ENCODE assay signal across 24 cellular contexts in genomic region chr3:188338081-188338480, GRCh38.
A peak's percentile ranks its signal among the peaks of the same experiment; 100 is the strongest.
DNase-seq lines count a peak whose midpoint lies in the region; ATAC-seq, FAIRE-seq and TF ChIP-seq lines count a peak whose summit lies in the region.
"Had no signal": no experiment of that assay in that cellular context is flagged by ENCODE, and none has a peak within 500 bp of the region (broad histone marks: within the 10 kb centered on the region; RNA-seq: fewer than 3 reads in every experiment).

No MANE protein-coding gene starts in this region.

- DNase-seq in CD8-positive, alpha-beta T cell, result no peak
- DNase-seq in H54 (ENCODE audit: insufficient read length, low spot score) (no peak), osteocyte (ENCODE audit: extremely low spot score, unreplicated experiment) (no peak), kidney (no peak), amniotic stem cell (lab: John Stamatoyannopoulos, UW) (no peak), brain microvascular endothelial cell (no peak)
- DNase-seq: activated CD4-positive, alpha-beta T cell treated with anti-CD3 and anti-CD28 coated beads for 48 hours; activated CD8-positive, alpha-beta memory T cell treated with anti-CD3 and anti-CD28 coated beads, Interleukin-2, amount 50 U/mL, for 48 hours; activated naive CD4-positive, alpha-beta T cell; cerebellar nuclear complex; COR-L47; effector CD8-positive, alpha-beta T cell; left colon; NCI-H1417; NCI-H510A treated with DMSO at 0.1 percent for 48 hours; stimulated activated CD4-positive, alpha-beta T cell treated with anti-CD3 and anti-CD28 coated beads, Interleukin-2, amount 100 ng/mL, for 24 hours; stimulated activated naive CD4-positive, alpha-beta T cell treated with Interleukin-2 at 50 U/mL for 16 hours had no signal

- in situ Hi-C loops in brain microvascular endothelial cell (cut with HindIII; ENCODE audit: low pct_ligation_motif_present, low sequenced_read_pairs), result no loop called here

- no peak for TF ChIP-seq CTCF in CD8-positive, alpha-beta T cell (IDR thresholded peaks at IDR 0.05)
- TF ChIP-seq CTCF in osteocyte (IDR thresholded peaks at IDR 0.05), result no peak
- TF ChIP-seq CTCF in kidney (IDR thresholded peaks at IDR 0.05; ENCODE audit: borderline replicate concordance, extremely low read depth, insufficient read depth), result no peak
- TF ChIP-seq CTCF in brain microvascular endothelial cell (IDR thresholded peaks at IDR 0.05; ENCODE audit: low read depth, low read length, missing control alignments), result no peak

- ATAC-seq in CD8-positive, alpha-beta T cell, result no peak
- no peak for ATAC-seq in activated T-helper 17 cell treated with anti-CD3 and anti-CD28 coated beads, Interleukin-2, amount 50 U/mL, for 72 hours (replicated peaks)
- ATAC-seq: HCT116, left colon had no signal

- H3K36me3 Mint-ChIP-seq in CD8-positive, alpha-beta T cell, result no peaks in the 10 kb centered on the region
- peaks cover 18% of the 10 kb centered on the region for H3K36me3 Mint-ChIP-seq in activated T-helper 17 cell treated with anti-CD3 and anti-CD28 coated beads, Interleukin-2, amount 50 U/mL, for 72 hours (ENCODE audit: low read depth)
- no peaks in the 10 kb centered on the region for H3K36me3 Mint-ChIP-seq in osteocyte (ENCODE audit: unreplicated experiment)

- H3K27me3 Mint-ChIP-seq in CD8-positive, alpha-beta T cell (ENCODE audit: low read depth), result no peaks in the 10 kb centered on the region
- no peaks in the 10 kb centered on the region for H3K27me3 Mint-ChIP-seq in activated T-helper 17 cell treated with anti-CD3 and anti-CD28 coated beads, Interleukin-2, amount 50 U/mL, for 72 hours
- no peaks in the 10 kb centered on the region for H3K27me3 Mint-ChIP-seq in osteocyte (ENCODE audit: unreplicated experiment)
- H3K27me3 Mint-ChIP-seq: progenitor cell of endocrine pancreas had no signal

- no peaks in the 10 kb centered on the region for H3K9me3 ChIP-seq in CD8-positive, alpha-beta T cell (ENCODE audit: low read length)
- H3K9me3 ChIP-seq in kidney (ENCODE audit: control insufficient read depth in 1 of 2, low read length in 2 of 2), result no peaks in the 10 kb centered on the region

- no peak overlapping the region for H3K4me3 ChIP-seq in CD8-positive, alpha-beta T cell (ENCODE audit: low read depth, low read length)
- H3K4me3 ChIP-seq in kidney (ENCODE audit: low read length in 2 of 2) (no peak overlapping the region), brain microvascular endothelial cell (ENCODE audit: low read depth, low read length) (no peak overlapping the region)
- H3K4me3 ChIP-seq: skin epidermis, tibial nerve had no signal

- TF ChIP-seq POLR2A in H54 (IDR thresholded peaks at IDR 0.05; ENCODE audit: low read depth, low read length), result no peak

- H3K4me3 Mint-ChIP-seq in CD8-positive, alpha-beta T cell, result no peak overlapping the region
- H3K4me3 Mint-ChIP-seq in activated T-helper 17 cell treated with anti-CD3 and anti-CD28 coated beads, Interleukin-2, amount 50 U/mL, for 72 hours, result peak overlapping the region; percentile 80
- H3K4me3 Mint-ChIP-seq in osteocyte (ENCODE audit: unreplicated experiment), result no peak overlapping the region

- H3K9me3 Mint-ChIP-seq in CD8-positive, alpha-beta T cell, result no peaks in the 10 kb centered on the region
- no peaks in the 10 kb centered on the region for H3K9me3 Mint-ChIP-seq in activated T-helper 17 cell treated with anti-CD3 and anti-CD28 coated beads, Interleukin-2, amount 50 U/mL, for 72 hours
- H3K9me3 Mint-ChIP-seq in osteocyte (ENCODE audit: unreplicated experiment), result no peaks in the 10 kb centered on the region

- H3K27me3 ChIP-seq in CD8-positive, alpha-beta T cell (ENCODE audit: insufficient read depth, low read length), result no peaks in the 10 kb centered on the region
- H3K27me3 ChIP-seq in brain microvascular endothelial cell (replicated peaks), result no peaks in the 10 kb centered on the region
- H3K27me3 ChIP-seq: tibial nerve had no signal

- no peaks in the 10 kb centered on the region for H3K4me1 ChIP-seq in CD8-positive, alpha-beta T cell (ENCODE audit: insufficient read depth, low read length)
- H3K4me1 ChIP-seq in kidney (ENCODE audit: control insufficient read depth in 1 of 2, insufficient read depth in 1 of 2, low read depth in 1 of 2, low read length in 2 of 2), result no peaks in the 10 kb centered on the region

- CTCF ChIA-PET in CD8-positive, alpha-beta T cell (lab: Charles Lee), result interaction anchor here (2.1 kb wide), 1 partner anchor 598 kb away, joined by 7 read pairs; no protein-coding TSS in a partner anchor

- POLR2A ChIA-PET in CD8-positive, alpha-beta T cell (lab: Charles Lee), result interaction anchor here (0.5 kb wide), 2 partner anchors 13 to 596 kb away, joined by 3 to 4 read pairs; no protein-coding TSS in a partner anchor

- intact Hi-C loops in CD8-positive, alpha-beta T cell (cut with DNase I, micrococcal nuclease), result loop anchor here in 1 of 2 experiments (2.0 kb wide), 1 partner anchor 15 kb away; no protein-coding TSS in a partner anchor
- intact Hi-C loops in kidney (cut with DNase I), result no loop called here

- peaks cover 36% of the 10 kb centered on the region for H3K4me1 Mint-ChIP-seq in CD8-positive, alpha-beta T cell (ENCODE audit: low read depth)
- peaks cover 30% of the 10 kb centered on the region for H3K4me1 Mint-ChIP-seq in activated T-helper 17 cell treated with anti-CD3 and anti-CD28 coated beads, Interleukin-2, amount 50 U/mL, for 72 hours
- peaks cover 64% of the 10 kb centered on the region for H3K4me1 Mint-ChIP-seq in osteocyte (ENCODE audit: unreplicated experiment)

- no peak overlapping the region for H3K27ac ChIP-seq in CD8-positive, alpha-beta T cell (ENCODE audit: low read depth, low read length)
- H3K27ac ChIP-seq in kidney (ENCODE audit: low read depth in 2 of 2, low read length in 2 of 2) (no peak overlapping the region), brain microvascular endothelial cell (no peak overlapping the region)
- H3K27ac ChIP-seq: RWPE1, skin epidermis, tibial nerve had no signal

- FAIRE-seq in H54 (lab: Jason Lieb, UNC) (peak; percentile 78), kidney (lab: Jason Lieb, UNC) (no peak)
- FAIRE-seq: TTC549 had no signal

- H3K9ac ChIP-seq in kidney (ENCODE audit: low read length in 2 of 2), result no peak overlapping the region

- H3K27ac Mint-ChIP-seq in CD8-positive, alpha-beta T cell, result peak overlapping the region; percentile 14
- no peak overlapping the region for H3K27ac Mint-ChIP-seq in activated T-helper 17 cell treated with anti-CD3 and anti-CD28 coated beads, Interleukin-2, amount 50 U/mL, for 72 hours
- H3K27ac Mint-ChIP-seq in osteocyte (ENCODE audit: unreplicated experiment), result peak overlapping the region; percentile 3
- H3K27ac Mint-ChIP-seq: progenitor cell of endocrine pancreas had no signal

- no peaks in the 10 kb centered on the region for H3K36me3 ChIP-seq in CD8-positive, alpha-beta T cell (ENCODE audit: insufficient read depth, low read length)
- H3K36me3 ChIP-seq in kidney (ENCODE audit: control insufficient read depth in 1 of 2, insufficient read depth in 2 of 2, low read length in 2 of 2) (no peaks in the 10 kb centered on the region), brain microvascular endothelial cell (replicated peaks) (no peaks in the 10 kb centered on the region)
- H3K36me3 ChIP-seq: tibial nerve had no signal
